In the genomic region with DNA sequence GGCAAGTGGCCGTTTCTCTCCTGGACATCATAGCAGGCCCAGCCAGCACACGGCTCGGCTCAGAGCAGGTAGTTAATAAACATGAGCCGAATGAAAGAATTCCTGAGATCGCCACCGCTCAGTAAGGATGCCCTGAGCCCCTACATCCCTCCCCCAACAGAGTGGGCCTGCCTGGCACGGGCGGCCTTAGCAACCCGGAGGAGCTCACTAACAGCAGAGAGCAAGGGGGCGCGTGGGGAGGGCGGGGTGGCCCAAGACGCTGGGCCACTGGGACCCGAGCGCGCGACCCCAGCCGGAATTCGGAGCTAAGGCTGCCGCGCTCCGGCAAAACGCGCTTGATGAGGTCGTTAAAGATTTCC, we compare ENCODE assay signal across 8 cellular contexts. TPM values are rescaled to one million over a fixed set of nuclear protein-coding genes. Genes with fewer than 3 reads are reported as not detected.
A peak's percentile ranks its signal among the peaks of the same experiment; 100 is the strongest.
DNase-seq lines count a peak whose midpoint lies in the region; ATAC-seq and TF ChIP-seq lines count a peak whose summit lies in the region.

No MANE protein-coding gene starts in this region.

- no peak for ATAC-seq in effector memory CD8-positive, alpha-beta T cell (replicated peaks)
- ATAC-seq in HG02973 (IDR thresholded peaks at IDR 0.05; ENCODE audit: unreplicated experiment) (no peak), GM21423 (IDR thresholded peaks at IDR 0.05; ENCODE audit: unreplicated experiment) (no peak), HG03457 (IDR thresholded peaks at IDR 0.05; ENCODE audit: unreplicated experiment) (no peak)

- H3K9me3 ChIP-seq in AG04450 (ENCODE audit: control insufficient read depth, insufficient read depth, low read length) (no peaks in the 10 kb centered on the region), HUES48 (ENCODE audit: control insufficient read depth, insufficient read depth, low read length) (no peaks in the 10 kb centered on the region), muscle layer of duodenum (ENCODE audit: control insufficient read depth in 1 of 2, low read length in 2 of 2) (no peaks in the 10 kb centered on the region)

- no peak overlapping the region for H3K27ac Mint-ChIP-seq in effector memory CD8-positive, alpha-beta T cell

- no peaks in the 10 kb centered on the region for H3K36me3 ChIP-seq in HUES48 (ENCODE audit: control insufficient read depth, insufficient read depth, low read length)
- H3K36me3 ChIP-seq in muscle layer of duodenum (ENCODE audit: control insufficient read depth in 1 of 2, insufficient read depth in 2 of 2, low read length in 2 of 2) = no peaks in the 10 kb centered on the region

- H3K4me3 ChIP-seq in AG04450 (ENCODE audit: low read depth, low read length) (peak overlapping the region; percentile 75), HUES48 (ENCODE audit: low read depth, low read length) (peak overlapping the region; percentile 88), muscle layer of duodenum (ENCODE audit: low read depth in 1 of 2, low read length in 2 of 2) (peak overlapping the region; percentile 77 to 82)

- DNase-seq in AG04450 (ENCODE audit: low read depth, low spot score) = no peak
- no peak for DNase-seq in effector memory CD8-positive, alpha-beta T cell
- DNase-seq in hepatic stellate cell (ENCODE audit: low spot score) = no peak

- no peaks in the 10 kb centered on the region for H3K36me3 Mint-ChIP-seq in effector memory CD8-positive, alpha-beta T cell (ENCODE audit: insufficient read depth)

- peak overlapping the region; percentile 70 for H3K9ac ChIP-seq in HUES48 (ENCODE audit: low read depth, low read length)

- CTCF ChIA-PET in AG04450 (lab: Charles Lee) = interaction anchor here (1.3 to 1.5 kb wide), 2 partner anchors 319 to 326 kb away, joined by 7 to 9 read pairs; no protein-coding TSS in a partner anchor

- no peaks in the 10 kb centered on the region for H3K4me1 Mint-ChIP-seq in effector memory CD8-positive, alpha-beta T cell (ENCODE audit: low read depth in 2 of 2)

- peaks cover 51 to 68% of the 10 kb centered on the region in 2 donors for H3K27me3 Mint-ChIP-seq in effector memory CD8-positive, alpha-beta T cell

- H3K27ac ChIP-seq in AG04450 (ENCODE audit: low read depth, low read length) (no peak overlapping the region), HUES48 (ENCODE audit: low read depth, low read length) (peak overlapping the region; percentile 73), muscle layer of duodenum (ENCODE audit: low read length) (no peak overlapping the region)

- H3K4me1 ChIP-seq in HUES48 (ENCODE audit: control insufficient read depth, insufficient read depth, low read length) (peaks cover 32% of the 10 kb centered on the region), muscle layer of duodenum (ENCODE audit: control insufficient read depth in 1 of 2, insufficient read depth in 2 of 2, low read length in 2 of 2) (peaks cover 6 to 11% of the 10 kb centered on the region in 2 donors)

- TF ChIP-seq CTCF in AG04450 (IDR thresholded peaks at IDR 0.05; ENCODE audit: low read depth, low read length) = no peak

- H3K27me3 ChIP-seq in AG04450 (ENCODE audit: control insufficient read depth, insufficient read depth, low read length) (peaks cover 21% of the 10 kb centered on the region), HUES48 (ENCODE audit: control insufficient read depth, insufficient read depth, low read length) (peaks cover 12% of the 10 kb centered on the region; the same call in 1 of the 2 replicates), muscle layer of duodenum (ENCODE audit: low read depth, low read length) (peaks cover 6% of the 10 kb centered on the region)

- H3K4me3 Mint-ChIP-seq in effector memory CD8-positive, alpha-beta T cell = peak overlapping the region; percentile 28 to 39

- POLR2A ChIA-PET in AG04450 (lab: Yijun Ruan, JAX) = interaction anchor here (0.8 kb wide), 1 partner anchor 156 kb away, joined by 4 read pairs; a partner anchor contains a TSS

- no peaks in the 10 kb centered on the region for H3K9me3 Mint-ChIP-seq in effector memory CD8-positive, alpha-beta T cell

RNA-seq across cellular contexts. Expression of a gene that starts 0.4 kb away (rescaled TPM):
- 0.11 and 0.12 TPM in 2 replicates for polyA plus RNA-seq in AG04450 (2011; rRNA removed)
- polyA minus RNA-seq in AG04450 (2011; rRNA and poly(A)+ RNA removed) = 0.23 and 0.26 TPM in 2 replicates
